ENCODE assay signal across 8 cellular contexts in the genomic region with DNA sequence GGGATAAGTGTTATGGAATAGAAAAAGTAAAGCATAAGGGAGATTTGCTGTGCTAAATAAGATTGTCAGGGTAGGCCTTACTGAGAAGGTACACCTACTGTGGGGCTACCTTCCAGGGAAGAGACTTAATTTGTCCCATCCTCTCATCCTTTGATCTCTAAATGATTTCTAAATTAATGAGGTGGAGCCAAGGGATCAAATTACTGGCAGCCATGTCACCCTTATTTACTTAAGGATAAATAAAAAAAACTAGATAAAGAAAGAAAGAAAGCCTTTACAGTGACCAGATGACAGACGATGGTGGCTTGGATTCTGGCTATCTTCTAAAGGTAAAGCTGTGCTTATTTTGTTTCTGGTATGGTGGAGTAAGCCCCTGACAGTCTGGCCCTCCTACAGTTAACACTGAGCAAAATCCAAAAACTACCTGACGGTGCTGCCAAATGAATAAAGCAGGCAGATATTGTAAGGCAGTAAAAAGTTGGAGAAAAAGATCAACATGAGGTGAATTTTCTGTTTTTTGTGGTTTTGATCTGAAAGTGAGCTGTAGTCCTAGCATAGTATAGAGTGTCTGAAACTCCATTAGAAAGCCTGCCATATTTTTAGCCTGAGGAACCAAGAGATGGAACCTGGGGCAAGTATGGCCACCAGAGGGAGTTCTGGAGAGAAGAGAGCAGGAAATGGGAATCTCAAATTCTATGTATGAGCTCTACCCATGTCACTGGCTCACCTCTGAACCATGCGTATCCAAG.
DNase-seq lines count a peak whose midpoint lies in the region; FAIRE-seq and TF ChIP-seq lines count a peak whose summit lies in the region.

No MANE protein-coding gene starts in this region.

- no peak overlapping the region for H3K4me3 Mint-ChIP-seq in osteocyte (ENCODE audit: unreplicated experiment)
- no peak overlapping the region for H3K4me3 Mint-ChIP-seq in activated T-helper 1 cell treated with anti-CD3 and anti-CD28 coated beads, Interleukin-12 subunit alpha, Interleukin-12 subunit beta, Interleukin-2, Interleukin-4 antibody, amounts not matched to agents 30 ng/mL and 10 ng/mL and 1 ng/mL, durations not matched to agents 14 hours and 24 hours and 36 hours

- H3F3A ChIP-seq in SK-N-SH (replicated peaks; ENCODE audit: insufficient read depth) = no peaks in the 10 kb centered on the region

- H3K36me3 ChIP-seq in SK-N-SH (replicated peaks in 1 of 2; ENCODE audit: control insufficient read depth in 1 of 2, insufficient read depth in 2 of 2, low read length in 1 of 2) (no peaks in the 10 kb centered on the region), fibroblast of lung (ENCODE audit: control insufficient read depth, insufficient read depth, low read length) (no peaks in the 10 kb centered on the region)

- TF ChIP-seq EP300 in SK-N-SH (IDR thresholded peaks at IDR 0.05; ENCODE audit: borderline replicate concordance in 1 of 2, low read depth in 1 of 2, low read length in 1 of 2) = no peak

- CTCF ChIA-PET in SK-N-SH (lab: Yijun Ruan, JAX) = interaction anchor here (0.7 to 5.0 kb wide), 20 partner anchors 9 to 485 kb away, joined by 3 to 38 read pairs (median 4); no protein-coding TSS in a partner anchor

- H4K20me1 ChIP-seq in SK-N-SH (ENCODE audit: insufficient read depth) = no peaks in the 10 kb centered on the region
- H4K20me1 ChIP-seq in fibroblast of lung (ENCODE audit: control insufficient read depth, extremely low read depth, insufficient read depth, low read length) = no peaks in the 10 kb centered on the region

- H3K27me3 ChIP-seq in SK-N-SH (ENCODE audit: insufficient read depth) (no peaks in the 10 kb centered on the region), fibroblast of lung (ENCODE audit: control insufficient read depth, insufficient read depth, low read length) (no peaks in the 10 kb centered on the region)

- H2AFZ ChIP-seq in SK-N-SH (ENCODE audit: low read depth) (no peak overlapping the region), fibroblast of lung (ENCODE audit: low read length) (no peak overlapping the region)

- H3K4me3 ChIP-seq in SK-N-SH (ENCODE audit: low read depth in 2 of 2, low read length in 1 of 2) (no peak overlapping the region; a peak in 1 of 4 replicates), fibroblast of lung (replicated peaks in 1 of 4; ENCODE audit: control extremely low read depth in 1 of 4, insufficient read depth in 1 of 4, low read depth in 3 of 4, low read length in 4 of 4) (no peak overlapping the region)

- intact Hi-C loops in activated T-helper 1 cell treated with anti-CD3 and anti-CD28 coated beads, Interleukin-12 subunit alpha, Interleukin-12 subunit beta, Interleukin-2, Interleukin-4 antibody, amounts not matched to agents 30 ng/mL and 10 ng/mL and 1 ng/mL, durations not matched to agents 14 hours and 24 hours and 36 hours (cut with micrococcal nuclease) = loop anchor here (1.0 to 2.0 kb wide), 2 partner anchors 129 to 279 kb away; no protein-coding TSS in a partner anchor

- H3K27me3 Mint-ChIP-seq in osteocyte (ENCODE audit: unreplicated experiment) = peaks cover 4% of the 10 kb centered on the region
- no peaks in the 10 kb centered on the region for H3K27me3 Mint-ChIP-seq in activated T-helper 1 cell treated with anti-CD3 and anti-CD28 coated beads, Interleukin-12 subunit alpha, Interleukin-12 subunit beta, Interleukin-2, Interleukin-4 antibody, amounts not matched to agents 30 ng/mL and 10 ng/mL and 1 ng/mL, durations not matched to agents 14 hours and 24 hours and 36 hours (ENCODE audit: insufficient read depth)

- no peak overlapping the region for H3K9ac ChIP-seq in SK-N-SH
- no peak overlapping the region for H3K9ac ChIP-seq in fibroblast of lung (ENCODE audit: insufficient read depth, low read length)

- H3K4me1 ChIP-seq in SK-N-SH (ENCODE audit: control insufficient read depth in 1 of 2, insufficient read depth in 2 of 2, low read depth in 1 of 2, low read length in 1 of 2) (no peaks in the 10 kb centered on the region), fibroblast of lung (ENCODE audit: control insufficient read depth, extremely low read depth, insufficient read depth, low read length) (no peaks in the 10 kb centered on the region)

- H3K9me3 Mint-ChIP-seq in osteocyte (ENCODE audit: unreplicated experiment) = no peaks in the 10 kb centered on the region
- no peaks in the 10 kb centered on the region for H3K9me3 Mint-ChIP-seq in activated T-helper 1 cell treated with anti-CD3 and anti-CD28 coated beads, Interleukin-12 subunit alpha, Interleukin-12 subunit beta, Interleukin-2, Interleukin-4 antibody, amounts not matched to agents 30 ng/mL and 10 ng/mL and 1 ng/mL, durations not matched to agents 14 hours and 24 hours and 36 hours

- 42% methylated on average over 3 of the region's 3 CpGs for WGBS in SK-N-SH (ENCODE audit: low lambda C conversion rate)

- H3K27ac ChIP-seq in SK-N-SH (ENCODE audit: low read depth in 2 of 2, low read length in 1 of 2) (no peak overlapping the region), fibroblast of lung (ENCODE audit: insufficient read depth, low read length) (no peak overlapping the region)

- no peaks in the 10 kb centered on the region for H3K9me2 ChIP-seq in SK-N-SH

- TF ChIP-seq CTCF in SK-N-SH (IDR thresholded peaks at IDR 0.05) (peak; percentile 82), fibroblast of lung (conservative IDR thresholded peaks at IDR 0.05 in 1 of 2, IDR thresholded peaks at IDR 0.05 in 1 of 2; ENCODE audit: low read depth in 1 of 2, low read length in 2 of 2) (peak; percentile 82 to 92), osteocyte (IDR thresholded peaks at IDR 0.05) (peak; percentile 80)

- no peak overlapping the region for H3K4me2 ChIP-seq in SK-N-SH
- no peak overlapping the region for H3K4me2 ChIP-seq in fibroblast of lung (ENCODE audit: extremely low read depth, insufficient read depth, low read length)

- H3K27ac Mint-ChIP-seq in osteocyte (ENCODE audit: unreplicated experiment) = no peak overlapping the region
- H3K27ac Mint-ChIP-seq in activated T-helper 1 cell treated with anti-CD3 and anti-CD28 coated beads, Interleukin-12 subunit alpha, Interleukin-12 subunit beta, Interleukin-2, Interleukin-4 antibody, amounts not matched to agents 30 ng/mL and 10 ng/mL and 1 ng/mL, durations not matched to agents 14 hours and 24 hours and 36 hours = no peak overlapping the region

- no peaks in the 10 kb centered on the region for H3K36me3 Mint-ChIP-seq in osteocyte (ENCODE audit: unreplicated experiment)
- H3K36me3 Mint-ChIP-seq in activated T-helper 1 cell treated with anti-CD3 and anti-CD28 coated beads, Interleukin-12 subunit alpha, Interleukin-12 subunit beta, Interleukin-2, Interleukin-4 antibody, amounts not matched to agents 30 ng/mL and 10 ng/mL and 1 ng/mL, durations not matched to agents 14 hours and 24 hours and 36 hours (ENCODE audit: low read depth) = no peaks in the 10 kb centered on the region

- H3K79me2 ChIP-seq in SK-N-SH (ENCODE audit: insufficient read depth) = no peaks in the 10 kb centered on the region
- H3K79me2 ChIP-seq in fibroblast of lung (ENCODE audit: control insufficient read depth, insufficient read depth, low read length) = no peaks in the 10 kb centered on the region

- FAIRE-seq in HTR-8/SVneo (lab: Jason Lieb, UNC) = no peak

- H3K9me3 ChIP-seq in SK-N-SH (no peaks in the 10 kb centered on the region), fibroblast of lung (ENCODE audit: control insufficient read depth, insufficient read depth, low read depth, low read length) (no peaks in the 10 kb centered on the region)

- POLR2A ChIA-PET in SK-N-SH (lab: Yijun Ruan, JAX) = no interaction called here

- TF ChIP-seq RAD21 in SK-N-SH (IDR thresholded peaks at IDR 0.05; ENCODE audit: low read length) = peak; percentile 58

- no peaks in the 10 kb centered on the region for H3K4me1 Mint-ChIP-seq in osteocyte (ENCODE audit: unreplicated experiment)
- H3K4me1 Mint-ChIP-seq in activated T-helper 1 cell treated with anti-CD3 and anti-CD28 coated beads, Interleukin-12 subunit alpha, Interleukin-12 subunit beta, Interleukin-2, Interleukin-4 antibody, amounts not matched to agents 30 ng/mL and 10 ng/mL and 1 ng/mL, durations not matched to agents 14 hours and 24 hours and 36 hours (ENCODE audit: low read depth) = no peaks in the 10 kb centered on the region

- DNase-seq in NCI-H2196 (lab: John Stamatoyannopoulos, UW; ENCODE audit: unreplicated experiment) = peak; percentile 23
- DNase-seq in NCI-H2196 treated with DMSO at 0.1 percent for 48 hours (lab: John Stamatoyannopoulos, UW; ENCODE audit: unreplicated experiment) = no peak
- peak; percentile 47 for DNase-seq in HTR-8/SVneo (ENCODE audit: insufficient read length, low spot score)
- DNase-seq in SK-N-SH = peak; percentile 55
- peak; percentile 44 to 62 for DNase-seq in fibroblast of lung (ENCODE audit: low read depth in 2 of 2)
- DNase-seq in osteocyte (ENCODE audit: extremely low spot score, unreplicated experiment) = no peak
- DNase-seq in DMS79 (lab: John Stamatoyannopoulos, UW) = no peak
- no peak for DNase-seq in activated T-helper 1 cell treated with anti-CD3 and anti-CD28 coated beads, Interleukin-12 subunit alpha, Interleukin-12 subunit beta, Interleukin-2, Interleukin-4 antibody, amounts not matched to agents 30 ng/mL and 10 ng/mL and 1 ng/mL, durations not matched to agents 14 hours and 24 hours and 36 hours (ENCODE audit: low spot score)

TF ChIP-seq in SK-N-SH, 30 proteins besides CTCF, POLR2A, EP300 and RAD21:
- TF ChIP-seq ELF1 (IDR thresholded peaks at IDR 0.05) (no peak; the same call in 1 of the 2 replicates), RFX5 (IDR thresholded peaks at IDR 0.05; ENCODE audit: low read length) (0 out of 2 replicates have a peak, but pooled peaks have one; percentile 8), SMC3 (IDR thresholded peaks at IDR 0.05; ENCODE audit: low read depth, low read length) (peak; percentile 79)

Comparison
In these comparisons a context has a peak if more than half of its experiments do, and no peak if none do; other contexts are left out.
1. DNase-seq: peak in NCI-H2196 (single experiment), HTR-8/SVneo (single experiment), SK-N-SH (single experiment) and fibroblast of lung (2 of 2); none in NCI-H2196 treated with DMSO at 0.1 percent for 48 hours (single experiment), osteocyte (single experiment), DMS79 (single experiment) and activated T-helper 1 cell treated with anti-CD3 and anti-CD28 coated beads, Interleukin-12 subunit alpha, Interleukin-12 subunit beta, Interleukin-2, Interleukin-4 antibody, amounts not matched to agents 30 ng/mL and 10 ng/mL and 1 ng/mL, durations not matched to agents 14 hours and 24 hours and 36 hours (single experiment).
2. Peak in every context shown above with its lines, with median percentiles within 50 percentile points of each other: CTCF ChIP-seq.